In the genomic region with DNA sequence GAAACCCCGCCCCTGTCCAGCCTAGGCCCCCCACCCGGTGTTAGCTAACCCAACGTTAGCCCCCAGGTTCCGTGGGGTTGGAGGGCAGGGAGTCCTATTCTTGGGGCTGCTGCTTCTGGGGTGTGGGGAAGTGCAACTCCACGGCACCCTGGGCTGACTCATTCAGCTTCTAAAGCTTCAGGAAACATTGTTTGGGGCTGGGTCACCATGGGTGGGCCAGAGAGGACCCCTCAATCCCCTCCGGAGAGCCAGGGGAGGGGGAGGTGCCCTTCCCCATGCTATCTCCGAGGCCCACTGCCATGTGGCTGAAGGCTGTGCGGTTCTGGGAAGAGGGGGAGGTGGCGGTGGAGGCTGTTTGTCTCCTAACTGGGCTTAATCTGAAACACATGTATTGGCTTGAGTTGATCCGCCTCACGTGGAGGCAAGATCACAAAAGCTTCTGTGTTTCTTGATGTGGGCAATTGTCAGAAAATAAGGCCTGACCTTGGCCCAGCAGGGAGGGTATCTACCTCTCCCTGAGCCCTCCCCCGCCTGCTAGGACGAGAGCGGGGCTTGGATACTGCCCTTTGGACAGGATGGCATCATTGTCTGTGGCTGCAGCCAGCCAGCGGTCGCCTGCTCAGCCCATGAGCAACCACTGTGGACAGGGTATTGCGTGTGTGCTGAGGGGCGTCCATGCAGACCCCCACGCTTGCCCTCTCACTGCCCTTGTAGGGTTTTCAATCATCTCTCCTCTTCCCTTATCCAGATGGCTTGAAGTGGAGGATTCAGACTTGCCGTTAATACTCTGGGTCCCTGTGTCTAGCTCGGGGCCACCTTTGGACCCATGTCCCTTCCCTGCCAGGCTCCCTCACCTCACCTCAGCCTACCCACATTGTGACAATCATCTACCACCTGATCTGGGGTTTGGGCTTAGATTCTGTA, we compare ENCODE assay signal across 8 cellular contexts. TPM values are rescaled to one million over a fixed set of nuclear protein-coding genes. Genes with fewer than 3 reads are reported as not detected.
DNase-seq lines count a peak whose midpoint lies in the region; ATAC-seq and TF ChIP-seq lines count a peak whose summit lies in the region.

No MANE protein-coding gene starts in this region.

- POLR2A ChIA-PET in naive thymus-derived CD4-positive, alpha-beta T cell (lab: Charles Lee), result interaction anchor here (0.5 to 2.1 kb wide), 7 partner anchors 10 to 480 kb away, joined by 3 to 6 read pairs (median 3); no protein-coding TSS in a partner anchor

- CTCF ChIA-PET in naive thymus-derived CD4-positive, alpha-beta T cell (lab: Charles Lee), result interaction anchor here (0.6 to 1.2 kb wide), 2 partner anchors 34 to 42 kb away, joined by 3 to 4 read pairs; no protein-coding TSS in a partner anchor

- H3K4me3 ChIP-seq in GM06990 (replicated peaks; ENCODE audit: low read depth, low read length), result no peak overlapping the region; the same call in 1 of the 2 replicates
- H3K4me3 ChIP-seq in SJSA1, result no peak overlapping the region
- no peak overlapping the region for H3K4me3 ChIP-seq in naive thymus-derived CD4-positive, alpha-beta T cell (ENCODE audit: low read length)

- intact Hi-C loops in naive thymus-derived CD4-positive, alpha-beta T cell (cut with micrococcal nuclease), result loop anchor here in 1 of 2 donors (5.0 kb wide), 1 partner anchor 41 kb away; the partner anchor contains the start of gene WDR81

- DNase-seq in GM06990 (ENCODE audit: extremely low read depth, insufficient read length), result peak; percentile 45
- DNase-seq in SJSA1 (ENCODE audit: low read depth in 1 of 2, low spot score in 2 of 2), result peak; percentile 57 to 64
- no peak for DNase-seq in effector memory CD8-positive, alpha-beta T cell
- DNase-seq in naive thymus-derived CD4-positive, alpha-beta T cell, result peak in 1 of 9 donors; percentile 7
- no peak for DNase-seq in putamen (ENCODE audit: low spot score)
- no peak for DNase-seq in NCI-H510A (lab: John Stamatoyannopoulos, UW)
- no peak for DNase-seq in NCI-H2107 (lab: John Stamatoyannopoulos, UW)

- H3K4me1 Mint-ChIP-seq in effector memory CD8-positive, alpha-beta T cell (ENCODE audit: low read depth in 2 of 2), result peaks cover 14 to 19% of the 10 kb centered on the region in 2 donors
- peaks cover 22 to 64% (median 34%) of the 10 kb centered on the region in 7 donors for H3K4me1 Mint-ChIP-seq in naive thymus-derived CD4-positive, alpha-beta T cell

- H3K27ac Mint-ChIP-seq in effector memory CD8-positive, alpha-beta T cell, result peak overlapping the region; percentile 93
- H3K27ac Mint-ChIP-seq in naive thymus-derived CD4-positive, alpha-beta T cell, result peak overlapping the region; percentile 64 to 92 (median 84)

- no peak for ATAC-seq in effector memory CD8-positive, alpha-beta T cell (replicated peaks)
- ATAC-seq in naive thymus-derived CD4-positive, alpha-beta T cell, result peak; percentile 32
- ATAC-seq in GM21737 (IDR thresholded peaks at IDR 0.05; ENCODE audit: unreplicated experiment), result no peak

- no peaks in the 10 kb centered on the region for H3K27me3 Mint-ChIP-seq in effector memory CD8-positive, alpha-beta T cell
- H3K27me3 Mint-ChIP-seq in naive thymus-derived CD4-positive, alpha-beta T cell, result peaks cover 0 to 7% (median 0%) of the 10 kb centered on the region in 5 donors

- TF ChIP-seq CTCF in GM06990 (IDR thresholded peaks at IDR 0.05; ENCODE audit: insufficient read depth, low read length, poor library complexity, severe bottlenecking), result no peak

- no peaks in the 10 kb centered on the region for H3K36me3 ChIP-seq in GM06990 (ENCODE audit: control insufficient read depth, insufficient read depth, low read length)
- H3K36me3 ChIP-seq in SJSA1, result no peaks in the 10 kb centered on the region
- H3K36me3 ChIP-seq in naive thymus-derived CD4-positive, alpha-beta T cell (ENCODE audit: control insufficient read depth in 2 of 3, insufficient read depth in 3 of 3, low read length in 3 of 3), result no peaks in the 10 kb centered on the region

- no peak overlapping the region for H3K27ac ChIP-seq in SJSA1
- peak overlapping the region; percentile 52 for H3K27ac ChIP-seq in naive thymus-derived CD4-positive, alpha-beta T cell (ENCODE audit: low read depth, low read length)

- peak overlapping the region; percentile 60 to 72 for H3K4me3 Mint-ChIP-seq in effector memory CD8-positive, alpha-beta T cell
- H3K4me3 Mint-ChIP-seq in naive thymus-derived CD4-positive, alpha-beta T cell, result peak overlapping the region; percentile 40 to 85 (median 72)

- peaks cover 2% of the 10 kb centered on the region for H3K36me3 Mint-ChIP-seq in effector memory CD8-positive, alpha-beta T cell (ENCODE audit: insufficient read depth)
- peaks cover 0 to 5% (median 0%) of the 10 kb centered on the region in 5 donors for H3K36me3 Mint-ChIP-seq in naive thymus-derived CD4-positive, alpha-beta T cell

- H3K27me3 ChIP-seq in GM06990 (replicated peaks; ENCODE audit: control insufficient read depth, insufficient read depth, low read length) (no peaks in the 10 kb centered on the region), SJSA1 (replicated peaks) (no peaks in the 10 kb centered on the region)
- no peaks in the 10 kb centered on the region for H3K27me3 ChIP-seq in naive thymus-derived CD4-positive, alpha-beta T cell (ENCODE audit: control insufficient read depth in 2 of 2, insufficient read depth in 2 of 2, low read length in 2 of 2)

- H3K9me3 Mint-ChIP-seq in effector memory CD8-positive, alpha-beta T cell, result no peaks in the 10 kb centered on the region
- H3K9me3 Mint-ChIP-seq in naive thymus-derived CD4-positive, alpha-beta T cell, result peaks cover 0 to 2% (median 0%) of the 10 kb centered on the region in 11 donors

- peaks cover 26% of the 10 kb centered on the region for H3K4me1 ChIP-seq in SJSA1 (replicated peaks)
- H3K4me1 ChIP-seq in naive thymus-derived CD4-positive, alpha-beta T cell (ENCODE audit: control insufficient read depth in 2 of 2, insufficient read depth in 2 of 2, low read length in 2 of 2), result peaks cover 19 to 31% of the 10 kb centered on the region in 2 donors

- H3K9me3 ChIP-seq in SJSA1 (replicated peaks), result no peaks in the 10 kb centered on the region
- no peaks in the 10 kb centered on the region for H3K9me3 ChIP-seq in naive thymus-derived CD4-positive, alpha-beta T cell (ENCODE audit: control insufficient read depth in 2 of 3, low read length in 3 of 3)

RNA-seq across cellular contexts. Expression of gene SERPINF1, which starts 1.3 kb away (rescaled TPM):
- not detected in 2 replicates for total RNA-seq in SJSA1 (2014; rRNA removed; shearing (Covaris generic))
- 10 to 100 TPM in 1 of 5 experiments, 1 to 10 TPM in 3, not detected in 1; 1.5 to 12.1 (median 4.9) TPM for total RNA-seq in naive thymus-derived CD4-positive, alpha-beta T cell
- 1 to 10 TPM; 4.6 to 8.9 TPM for polyA plus RNA-seq in naive thymus-derived CD4-positive, alpha-beta T cell

RNA-seq across cellular contexts. Expression of gene SERPINF2, which starts 20.5 kb away (rescaled TPM):
- not detected in 2 replicates for total RNA-seq in SJSA1 (2014; rRNA removed; shearing (Covaris generic))
- 1 to 10 TPM in 1 of 5 experiments, under 1 TPM in 4; 0.27 to 1.4 (median 0.65) TPM for total RNA-seq in naive thymus-derived CD4-positive, alpha-beta T cell
- polyA plus RNA-seq in naive thymus-derived CD4-positive, alpha-beta T cell, result not detected

RNA-seq across cellular contexts. Expression of gene WDR81, which starts 38.7 kb away (rescaled TPM):
- total RNA-seq in SJSA1 (2014; rRNA removed; shearing (Covaris generic)), result 5.1 and 10.8 TPM in 2 replicates
- 10 to 100 TPM; 30.7 to 55.1 (median 38.3) TPM for total RNA-seq in naive thymus-derived CD4-positive, alpha-beta T cell
- 10 to 100 TPM in 1 of 2 donors, 1 to 10 TPM in 1; 9.8 to 25.5 TPM for polyA plus RNA-seq in naive thymus-derived CD4-positive, alpha-beta T cell

RNA-seq across cellular contexts. Expression of gene TLCD2, which starts 53.0 kb away (rescaled TPM):
- 0.34 and 0.95 TPM in 2 replicates for total RNA-seq in SJSA1 (2014; rRNA removed; shearing (Covaris generic))
- under 1 TPM in 4 of 5 experiments, not detected in 1; 0.05 to 0.49 (median 0.08) TPM for total RNA-seq in naive thymus-derived CD4-positive, alpha-beta T cell
- not detected for polyA plus RNA-seq in naive thymus-derived CD4-positive, alpha-beta T cell

Comparison
In these comparisons a context has a peak if more than half of its experiments do, and no peak if none do; other contexts are left out.
1. DNase-seq: peak in GM06990 (single experiment) and SJSA1 (2 of 2); none in effector memory CD8-positive, alpha-beta T cell (0 of 3), putamen (single experiment), NCI-H510A (single experiment) and NCI-H2107 (single experiment).